In the genomic region with DNA sequence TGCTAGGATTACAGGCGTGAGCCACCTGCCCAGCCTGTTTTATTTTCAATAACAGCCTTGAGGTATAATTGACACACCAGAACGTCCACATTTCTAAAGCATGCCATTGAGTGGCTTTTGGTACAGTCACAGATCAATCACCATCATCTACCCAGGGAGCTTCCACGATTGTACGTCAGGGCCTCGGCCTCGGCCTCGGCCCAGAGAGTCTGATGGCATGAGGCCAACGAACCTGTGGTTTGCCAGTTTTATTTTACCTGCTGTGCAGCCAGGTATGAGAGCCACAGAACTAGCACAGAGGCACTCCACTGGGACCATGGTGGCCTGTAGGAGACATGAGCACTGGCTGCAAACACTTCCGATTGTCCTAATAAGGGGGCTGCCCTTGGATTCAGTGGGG, we compare ENCODE assay signal across 16 cellular contexts. TPM values are rescaled to one million over a fixed set of nuclear protein-coding genes. Genes with fewer than 3 reads are reported as not detected.
"Had no signal": no experiment of that assay in that cellular context is flagged by ENCODE, and none has a peak within 500 bp of the region (broad histone marks: within the 10 kb centered on the region; RNA-seq: fewer than 3 reads in every experiment).

No MANE protein-coding gene starts in this region.

- H3K4me3 Mint-ChIP-seq: activated CD4-positive, alpha-beta T cell treated with anti-CD3 and anti-CD28 coated beads, Interleukin-2, amount 10 ng/mL, durations not matched to agents 24 days and 14 days; activated naive CD4-positive, alpha-beta T cell treated with anti-CD3 and anti-CD28 coated beads for 36 hours; activated T-helper 17 cell treated with anti-CD3 and anti-CD28 coated beads, Interleukin-2, amount 50 U/mL, for 72 hours; natural killer cell treated with Interleukin-12 subunit alpha and Interleukin-12 subunit beta and Interleukin-15 and Interleukin-18, amount 100 ng/mL, for 72 hours; stimulated activated memory B cell treated with anti-CD40 and anti-IgM and Interleukin-4, amounts not matched to agents 10 μg/mL and 1 μg/mL and 100 μg/mL, for 72 hours had no signal

- DNase-seq: activated CD4-positive, alpha-beta T cell treated with anti-CD3 and anti-CD28 coated beads, Interleukin-2, amount 10 ng/mL, durations not matched to agents 24 days and 14 days; activated naive CD4-positive, alpha-beta T cell treated with anti-CD3 and anti-CD28 coated beads for 36 hours; activated T-cell treated with anti-CD3 and anti-CD28 coated beads for 4 hours; caudate nucleus; colonic mucosa; heart left ventricle; occipital lobe; psoas muscle; right lobe of liver; spleen; stimulated activated CD4-positive, alpha-beta T cell treated with anti-CD3 and anti-CD28 coated beads, Interleukin-1b, Interleukin-23, amount 100 ng/mL, for 48 hours; trophoblast cell had no signal

- H3K27me3 Mint-ChIP-seq: stimulated activated memory B cell treated with anti-CD40 and anti-IgM and Interleukin-4, amounts not matched to agents 10 μg/mL and 1 μg/mL and 100 μg/mL, for 72 hours had no signal

- H3K36me3 ChIP-seq: colonic mucosa had no signal

- H3K9me3 Mint-ChIP-seq: activated CD4-positive, alpha-beta T cell treated with anti-CD3 and anti-CD28 coated beads, Interleukin-2, amount 10 ng/mL, durations not matched to agents 24 days and 14 days; activated naive CD4-positive, alpha-beta T cell treated with anti-CD3 and anti-CD28 coated beads for 36 hours; activated T-helper 17 cell treated with anti-CD3 and anti-CD28 coated beads, Interleukin-2, amount 50 U/mL, for 72 hours; natural killer cell treated with Interleukin-12 subunit alpha and Interleukin-12 subunit beta and Interleukin-15 and Interleukin-18, amount 100 ng/mL, for 72 hours; stimulated activated memory B cell treated with anti-CD40 and anti-IgM and Interleukin-4, amounts not matched to agents 10 μg/mL and 1 μg/mL and 100 μg/mL, for 72 hours had no signal

- H3K27ac Mint-ChIP-seq: activated CD4-positive, alpha-beta T cell treated with anti-CD3 and anti-CD28 coated beads, Interleukin-2, amount 10 ng/mL, durations not matched to agents 24 days and 14 days; activated naive CD4-positive, alpha-beta T cell treated with anti-CD3 and anti-CD28 coated beads for 36 hours; activated T-helper 17 cell treated with anti-CD3 and anti-CD28 coated beads, Interleukin-2, amount 50 U/mL, for 72 hours; natural killer cell treated with Interleukin-12 subunit alpha and Interleukin-12 subunit beta and Interleukin-15 and Interleukin-18, amount 100 ng/mL, for 72 hours; stimulated activated memory B cell treated with anti-CD40 and anti-IgM and Interleukin-4, amounts not matched to agents 10 μg/mL and 1 μg/mL and 100 μg/mL, for 72 hours had no signal

- ATAC-seq: activated T-helper 17 cell treated with anti-CD3 and anti-CD28 coated beads, Interleukin-2, amount 50 U/mL, for 72 hours; heart left ventricle; natural killer cell treated with Interleukin-12 subunit alpha and Interleukin-12 subunit beta and Interleukin-15 and Interleukin-18, amount 100 ng/mL, for 72 hours; psoas muscle; right lobe of liver; stimulated activated memory B cell treated with anti-CD40 and anti-IgM and Interleukin-4, amounts not matched to agents 10 μg/mL and 1 μg/mL and 100 μg/mL, for 72 hours had no signal

- H3K4me3 ChIP-seq: colonic mucosa, heart left ventricle, psoas muscle, right lobe of liver, spleen had no signal

- H3K4me1 Mint-ChIP-seq: activated CD4-positive, alpha-beta T cell treated with anti-CD3 and anti-CD28 coated beads, Interleukin-2, amount 10 ng/mL, durations not matched to agents 24 days and 14 days; activated T-helper 17 cell treated with anti-CD3 and anti-CD28 coated beads, Interleukin-2, amount 50 U/mL, for 72 hours had no signal

- H3K27me3 ChIP-seq: heart left ventricle, right lobe of liver had no signal

- H3K36me3 Mint-ChIP-seq: natural killer cell treated with Interleukin-12 subunit alpha and Interleukin-12 subunit beta and Interleukin-15 and Interleukin-18, amount 100 ng/mL, for 72 hours had no signal

RNA-seq across cellular contexts. Expression of gene C16orf96, which starts 50.2 kb away (rescaled TPM):
- total RNA-seq: activated CD4-positive, alpha-beta T cell treated with anti-CD3 and anti-CD28 coated beads, Interleukin-2, amount 10 ng/mL, durations not matched to agents 24 days and 14 days; activated T-helper 17 cell treated with anti-CD3 and anti-CD28 coated beads, Interleukin-2, amount 50 U/mL, for 72 hours; endothelial cell of umbilical vein; natural killer cell treated with Interleukin-12 subunit alpha and Interleukin-12 subunit beta and Interleukin-15 and Interleukin-18, amount 100 ng/mL, for 72 hours; occipital lobe had no signal
